Comparison of ENCODE assay signal across 1 cellular context in genomic region chr17:846901-847777, GRCh38.
TF ChIP-seq lines count a peak whose summit lies in the region.

No MANE protein-coding gene starts in this region.

TF ChIP-seq in GM23338, 12 proteins besides CTCF, POLR2A, EP300 and RAD21 (continued from another document):
- TF ChIP-seq, protein P1, sequence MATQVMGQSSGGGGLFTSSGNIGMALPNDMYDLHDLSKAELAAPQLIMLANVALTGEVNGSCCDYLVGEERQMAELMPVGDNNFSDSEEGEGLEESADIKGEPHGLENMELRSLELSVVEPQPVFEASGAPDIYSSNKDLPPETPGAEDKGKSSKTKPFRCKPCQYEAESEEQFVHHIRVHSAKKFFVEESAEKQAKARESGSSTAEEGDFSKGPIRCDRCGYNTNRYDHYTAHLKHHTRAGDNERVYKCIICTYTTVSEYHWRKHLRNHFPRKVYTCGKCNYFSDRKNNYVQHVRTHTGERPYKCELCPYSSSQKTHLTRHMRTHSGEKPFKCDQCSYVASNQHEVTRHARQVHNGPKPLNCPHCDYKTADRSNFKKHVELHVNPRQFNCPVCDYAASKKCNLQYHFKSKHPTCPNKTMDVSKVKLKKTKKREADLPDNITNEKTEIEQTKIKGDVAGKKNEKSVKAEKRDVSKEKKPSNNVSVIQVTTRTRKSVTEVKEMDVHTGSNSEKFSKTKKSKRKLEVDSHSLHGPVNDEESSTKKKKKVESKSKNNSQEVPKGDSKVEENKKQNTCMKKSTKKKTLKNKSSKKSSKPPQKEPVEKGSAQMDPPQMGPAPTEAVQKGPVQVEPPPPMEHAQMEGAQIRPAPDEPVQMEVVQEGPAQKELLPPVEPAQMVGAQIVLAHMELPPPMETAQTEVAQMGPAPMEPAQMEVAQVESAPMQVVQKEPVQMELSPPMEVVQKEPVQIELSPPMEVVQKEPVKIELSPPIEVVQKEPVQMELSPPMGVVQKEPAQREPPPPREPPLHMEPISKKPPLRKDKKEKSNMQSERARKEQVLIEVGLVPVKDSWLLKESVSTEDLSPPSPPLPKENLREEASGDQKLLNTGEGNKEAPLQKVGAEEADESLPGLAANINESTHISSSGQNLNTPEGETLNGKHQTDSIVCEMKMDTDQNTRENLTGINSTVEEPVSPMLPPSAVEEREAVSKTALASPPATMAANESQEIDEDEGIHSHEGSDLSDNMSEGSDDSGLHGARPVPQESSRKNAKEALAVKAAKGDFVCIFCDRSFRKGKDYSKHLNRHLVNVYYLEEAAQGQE (IDR thresholded peaks at IDR 0.05; ENCODE audit: unreplicated experiment), result no peak
